ENCODE assay signal across 30 cellular contexts in genomic region chr1:157724537-157725213, GRCh38. TPM values are rescaled to one million over a fixed set of nuclear protein-coding genes. Genes with fewer than 3 reads are reported as not detected.
DNase-seq lines count a peak whose midpoint lies in the region; ATAC-seq and TF ChIP-seq lines count a peak whose summit lies in the region.
"Had no signal": no experiment of that assay in that cellular context is flagged by ENCODE, and none has a peak within 500 bp of the region (broad histone marks: within the 10 kb centered on the region; RNA-seq: fewer than 3 reads in every experiment).

No MANE protein-coding gene starts in this region.

- H3K4me1 ChIP-seq in CD8-positive, alpha-beta T cell (ENCODE audit: insufficient read depth, low read length): peaks cover 15% of the 10 kb centered on the region
- H3K4me1 ChIP-seq in Karpas-422 (ENCODE audit: low read length): peaks cover 51% of the 10 kb centered on the region
- peaks cover 8 to 62% (median 30%) of the 10 kb centered on the region in 6 donors for H3K4me1 ChIP-seq in spleen
- no peaks in the 10 kb centered on the region for H3K4me1 ChIP-seq in vagina
- H3K4me1 ChIP-seq: gastroesophageal sphincter, prostate gland, tibial artery had no signal

- CTCF ChIA-PET in CD8-positive, alpha-beta T cell (lab: Charles Lee): no interaction called here

- POLR2A ChIA-PET in CD8-positive, alpha-beta T cell (lab: Charles Lee): no interaction called here

- peaks cover 38% of the 10 kb centered on the region for H3K4me1 Mint-ChIP-seq in CD8-positive, alpha-beta T cell (ENCODE audit: low read depth)
- peaks cover 9% of the 10 kb centered on the region for H3K4me1 Mint-ChIP-seq in activated naive CD8-positive, alpha-beta T cell treated with anti-CD3 and anti-CD28 coated beads for 36 hours

- H3K36me3 ChIP-seq in CD8-positive, alpha-beta T cell (ENCODE audit: insufficient read depth, low read length): no peaks in the 10 kb centered on the region
- H3K36me3 ChIP-seq in Karpas-422 (ENCODE audit: insufficient read depth, low read length): peaks cover 4% of the 10 kb centered on the region; the same call in 1 of the 2 replicates
- no peaks in the 10 kb centered on the region for H3K36me3 ChIP-seq in spleen
- H3K36me3 ChIP-seq in vagina: no peaks in the 10 kb centered on the region
- H3K36me3 ChIP-seq: gastroesophageal sphincter, prostate gland, tibial artery had no signal

- peak overlapping the region; percentile 62 for H3K4me2 ChIP-seq in Karpas-422 (ENCODE audit: low read depth, low read length, poor library complexity, severe bottlenecking)
- H3K4me2 ChIP-seq: KMS-11 had no signal

- no peak overlapping the region for H3K27ac ChIP-seq in CD8-positive, alpha-beta T cell (ENCODE audit: low read depth, low read length)
- H3K27ac ChIP-seq in Karpas-422 (ENCODE audit: low read length): peak overlapping the region; percentile 93
- H3K27ac ChIP-seq in spleen: peak overlapping the region in 7 of 8 donors; percentile 65 to 80 (median 74)
- no peak overlapping the region for H3K27ac ChIP-seq in vagina
- H3K27ac ChIP-seq: gastroesophageal sphincter, KMS-11, prostate gland, tibial artery had no signal

- H3K27ac Mint-ChIP-seq in CD8-positive, alpha-beta T cell: peak overlapping the region; percentile 60
- peak overlapping the region; percentile 40 for H3K27ac Mint-ChIP-seq in activated naive CD8-positive, alpha-beta T cell treated with anti-CD3 and anti-CD28 coated beads for 36 hours
- H3K27ac Mint-ChIP-seq: activated CD4-positive, alpha-beta memory T cell treated with anti-CD3 and anti-CD28 coated beads for 36 hours; dendritic cell treated with granulocyte-macrophage colony-stimulating factor and Interleukin-4, amounts not matched to agents 40 ng/mL and 50 ng/mL, for 4 days; WTC11 had no signal

- peak overlapping the region; percentile 4; the same call in 1 of the 2 replicates for H2AFZ ChIP-seq in Karpas-422 (ENCODE audit: low read length)

- TF ChIP-seq POLR2A in spleen (IDR thresholded peaks at IDR 0.05): no peak
- TF ChIP-seq POLR2A in vagina (IDR thresholded peaks at IDR 0.05): no peak

- peaks cover 5% of the 10 kb centered on the region for H3K36me3 Mint-ChIP-seq in CD8-positive, alpha-beta T cell
- H3K36me3 Mint-ChIP-seq in activated naive CD8-positive, alpha-beta T cell treated with anti-CD3 and anti-CD28 coated beads for 36 hours: peaks cover 9% of the 10 kb centered on the region

- DNase-seq in CD8-positive, alpha-beta T cell: no peak
- DNase-seq in Karpas-422: no peak
- DNase-seq in activated naive CD8-positive, alpha-beta T cell treated with anti-CD3 and anti-CD28 coated beads for 36 hours: no peak
- no peak for DNase-seq in spleen
- DNase-seq in vagina (ENCODE audit: extremely low spot score in 2 of 2): no peak
- DNase-seq in D341Med (ENCODE audit: low spot score): no peak
- DNase-seq in NCI-H2107 (lab: John Stamatoyannopoulos, UW): no peak
- DNase-seq: ACHN; activated CD4-positive, alpha-beta memory T cell treated with anti-CD3 and anti-CD28 coated beads for 36 hours; central memory CD4-positive, alpha-beta T cell; COR-L47; DMS79; GF-D8; hippocampal formation; mesenchymal stem cell; NCI-H2171; NCI-H510A treated with DMSO at 0.1 percent for 48 hours; SHP77 treated with DMSO at 0.1 percent for 48 hours; stimulated activated CD4-positive, alpha-beta T cell treated with anti-CD3 and anti-CD28 coated beads, Interleukin-15, amount 100 ng/mL, for 24 hours; SW 1271; T1000; tibial artery had no signal

- H4K20me1 ChIP-seq in Karpas-422 (ENCODE audit: insufficient read depth, low read depth, low read length): no peaks in the 10 kb centered on the region

- H3K9me3 Mint-ChIP-seq in CD8-positive, alpha-beta T cell: peaks cover 12% of the 10 kb centered on the region
- H3K9me3 Mint-ChIP-seq in activated naive CD8-positive, alpha-beta T cell treated with anti-CD3 and anti-CD28 coated beads for 36 hours: peaks cover 13% of the 10 kb centered on the region

- no peak for TF ChIP-seq CTCF in CD8-positive, alpha-beta T cell (IDR thresholded peaks at IDR 0.05)
- TF ChIP-seq CTCF in spleen (IDR thresholded peaks at IDR 0.05 in 8 of 11, conservative IDR thresholded peaks at IDR 0.05 in 3 of 11): no peak
- no peak for TF ChIP-seq CTCF in vagina (IDR thresholded peaks at IDR 0.05)

- intact Hi-C loops in CD8-positive, alpha-beta T cell (cut with DNase I, micrococcal nuclease): no loop called here
- intact Hi-C loops in spleen (cut with DNase I; ENCODE audit: low total_unique reads): no loop called here
- intact Hi-C loops in vagina (cut with DNase I): no loop called here

- H3K9ac ChIP-seq in Karpas-422 (ENCODE audit: low read length): no peak overlapping the region
- H3K9ac ChIP-seq: KMS-11 had no signal

- no peaks in the 10 kb centered on the region for H3K27me3 Mint-ChIP-seq in CD8-positive, alpha-beta T cell (ENCODE audit: low read depth)
- no peaks in the 10 kb centered on the region for H3K27me3 Mint-ChIP-seq in activated naive CD8-positive, alpha-beta T cell treated with anti-CD3 and anti-CD28 coated beads for 36 hours

- peak; percentile 65 for ATAC-seq in CD8-positive, alpha-beta T cell
- ATAC-seq: gastroesophageal sphincter, left colon, Panc1, WTC11 had no signal

- H3K9me3 ChIP-seq in CD8-positive, alpha-beta T cell (ENCODE audit: low read length): peaks cover 5% of the 10 kb centered on the region
- H3K9me3 ChIP-seq in Karpas-422 (ENCODE audit: low read length): peaks cover 12% of the 10 kb centered on the region
- peaks cover 0 to 24% (median 21%) of the 10 kb centered on the region in 8 donors for H3K9me3 ChIP-seq in spleen
- H3K9me3 ChIP-seq in vagina: no peaks in the 10 kb centered on the region
- H3K9me3 ChIP-seq: prostate gland had no signal

- no peaks in the 10 kb centered on the region for H3K79me2 ChIP-seq in Karpas-422 (ENCODE audit: low read length)

- H3K4me3 Mint-ChIP-seq in CD8-positive, alpha-beta T cell: no peak overlapping the region
- H3K4me3 Mint-ChIP-seq in activated naive CD8-positive, alpha-beta T cell treated with anti-CD3 and anti-CD28 coated beads for 36 hours: no peak overlapping the region
- H3K4me3 Mint-ChIP-seq: activated CD4-positive, alpha-beta memory T cell treated with anti-CD3 and anti-CD28 coated beads for 36 hours; dendritic cell treated with granulocyte-macrophage colony-stimulating factor and Interleukin-4, amounts not matched to agents 40 ng/mL and 50 ng/mL, for 4 days; WTC11 had no signal

- no peaks in the 10 kb centered on the region for H3K9me2 ChIP-seq in Karpas-422 (replicated peaks; ENCODE audit: insufficient read depth, low read length)

- H3K4me3 ChIP-seq in CD8-positive, alpha-beta T cell (ENCODE audit: low read depth, low read length): no peak overlapping the region
- H3K4me3 ChIP-seq in Karpas-422 (ENCODE audit: low read length) (no peak overlapping the region), spleen (no peak overlapping the region), vagina (no peak overlapping the region)
- H3K4me3 ChIP-seq: gastroesophageal sphincter, prostate gland, tibial artery had no signal

- no peaks in the 10 kb centered on the region for H3K27me3 ChIP-seq in CD8-positive, alpha-beta T cell (ENCODE audit: insufficient read depth, low read length)
- H3K27me3 ChIP-seq in Karpas-422 (ENCODE audit: low read length) (no peaks in the 10 kb centered on the region), spleen (replicated peaks in 1 of 7) (no peaks in the 10 kb centered on the region), vagina (no peaks in the 10 kb centered on the region)
- H3K27me3 ChIP-seq: tibial artery had no signal

- WGBS in spleen, 5 donors: 76 to 93% (median 80%) methylated on average over 2 of the region's 2 CpGs

RNA-seq across cellular contexts. Expression of gene FCRL3, which starts 24.1 kb away (rescaled TPM):
- total RNA-seq in CD8-positive, alpha-beta T cell: 1 to 10 TPM; 5.5 to 6.0 TPM
- total RNA-seq in Karpas-422 (2014; rRNA removed; shearing (Covaris generic); ENCODE audit: low replicate concordance): 24.7 and 45.8 TPM in 2 replicates
- 1 to 10 TPM in 1 of 2 experiments, under 1 TPM in 1; 0.99 to 1.0 TPM for total RNA-seq in activated naive CD8-positive, alpha-beta T cell treated with anti-CD3 and anti-CD28 coated beads for 36 hours
- total RNA-seq in spleen (100 to 1,000 TPM in 2 of 7 donors, 10 to 100 TPM in 5; 41.6 to 110 (median 64.1) TPM), vagina (not detected)
- 10 to 100 TPM; 24.0 to 89.6 (median 39.0) TPM for polyA plus RNA-seq in spleen
- total RNA-seq: WTC11 had no signal
- polyA plus RNA-seq: BJ had no signal

RNA-seq across cellular contexts. Expression of gene FCRL2, which starts 52.3 kb away (rescaled TPM):
- under 1 TPM; 0.62 to 0.64 TPM for total RNA-seq in CD8-positive, alpha-beta T cell
- 136 and 168 TPM in 2 replicates for total RNA-seq in Karpas-422 (2014; rRNA removed; shearing (Covaris generic); ENCODE audit: low replicate concordance)
- under 1 TPM; 0.12 to 0.26 TPM for total RNA-seq in activated naive CD8-positive, alpha-beta T cell treated with anti-CD3 and anti-CD28 coated beads for 36 hours
- total RNA-seq in spleen (10 to 100 TPM; 32.9 to 71.1 (median 43.6) TPM), vagina (not detected)
- polyA plus RNA-seq in spleen: 100 to 1,000 TPM in 1 of 3 donors, 10 to 100 TPM in 2; 93.1 to 236 (median 96.6) TPM
- total RNA-seq: activated CD4-positive, alpha-beta memory T cell treated with anti-CD3 and anti-CD28 coated beads for 36 hours; prostate gland; WTC11 had no signal
- polyA plus RNA-seq: BJ had no signal

Comparison
In these comparisons a context has a peak if more than half of its experiments do, and no peak if none do; other contexts are left out.
1. H3K27ac ChIP-seq: peak in Karpas-422 (single experiment) and spleen (7 of 8); none in CD8-positive, alpha-beta T cell (single experiment) and vagina (single experiment).
2. RNA of gene FCRL2, which starts 52.3 kb away (total RNA-seq): 136 to 168 TPM in Karpas-422 and 32.9 to 71.1 TPM in spleen; 0.62 to 0.64 TPM in CD8-positive, alpha-beta T cell, 0.12 to 0.26 TPM in activated naive CD8-positive, alpha-beta T cell treated with anti-CD3 and anti-CD28 coated beads for 36 hours and not detected in vagina (single experiment); every median in the first group is over 10 times any median in the second.